ENCODE assay signal across 31 cellular contexts in genomic region chr1:20615946-20616345, GRCh38. TPM values are rescaled to one million over a fixed set of nuclear protein-coding genes. Genes with fewer than 3 reads are reported as not detected.
DNase-seq lines count a peak whose midpoint lies in the region; ATAC-seq, FAIRE-seq and TF ChIP-seq lines count a peak whose summit lies in the region.
"Had no signal": no experiment of that assay in that cellular context is flagged by ENCODE, and none has a peak within 500 bp of the region (broad histone marks: within the 10 kb centered on the region; RNA-seq: fewer than 3 reads in every experiment).

No MANE protein-coding gene starts in this region.

- intact Hi-C loops in endothelial cell of umbilical vein (cut with micrococcal nuclease) = no loop called here

- no peaks in the 10 kb centered on the region for H3K9me3 ChIP-seq in Karpas-422 (ENCODE audit: low read length)
- no peaks in the 10 kb centered on the region for H3K9me3 ChIP-seq in endothelial cell of umbilical vein (replicated peaks; ENCODE audit: control insufficient read depth, insufficient read depth, low read length)
- H3K9me3 ChIP-seq: body of pancreas, prostate gland, SK-N-SH, thyroid gland had no signal

- H3K27me3 ChIP-seq in Karpas-422 (ENCODE audit: low read length) (no peaks in the 10 kb centered on the region), endothelial cell of umbilical vein (ENCODE audit: control insufficient read depth in 2 of 2, insufficient read depth in 2 of 2, low read length in 2 of 2) (no peaks in the 10 kb centered on the region)
- H3K27me3 ChIP-seq: body of pancreas, thyroid gland had no signal

- H3K9me3 Mint-ChIP-seq in osteocyte (ENCODE audit: unreplicated experiment) = no peaks in the 10 kb centered on the region
- no peaks in the 10 kb centered on the region for H3K9me3 Mint-ChIP-seq in activated T-cell treated with anti-CD3 and anti-CD28 coated beads, Interleukin-2, amount 50 U/mL, for 72 hours
- H3K9me3 Mint-ChIP-seq: activated naive CD8-positive, alpha-beta T cell treated with anti-CD3 and anti-CD28 coated beads, Interleukin-2, amount 50 U/mL, for 24 hours; CD4-positive, alpha-beta memory T cell; stimulated activated naive CD8-positive, alpha-beta T cell treated with anti-CD3 and anti-CD28 coated beads, Interleukin-15, amount 100 ng/mL, for 72 hours had no signal

- no peak overlapping the region for H3K27ac ChIP-seq in Karpas-422 (ENCODE audit: low read length)
- no peak overlapping the region for H3K27ac ChIP-seq in endothelial cell of umbilical vein (ENCODE audit: insufficient read depth, low read depth, low read length)
- H3K27ac ChIP-seq: 22Rv1, body of pancreas, prostate gland, RWPE1 had no signal

- dilution Hi-C loops in endothelial cell of umbilical vein (cut with MboI; ENCODE audit: extremely low pct_ligation_motif_present, low sequenced_read_pairs) = no loop called here

- H3K4me3 ChIP-seq in Karpas-422 (ENCODE audit: low read length) = no peak overlapping the region
- H3K4me3 ChIP-seq in endothelial cell of umbilical vein (replicated peaks in 1 of 3; ENCODE audit: insufficient read depth in 1 of 3, low read depth in 1 of 3, low read length in 3 of 3) = no peak overlapping the region
- H3K4me3 ChIP-seq: body of pancreas, prostate gland, thyroid gland had no signal

- TF ChIP-seq CTCF in endothelial cell of umbilical vein (IDR thresholded peaks at IDR 0.05; ENCODE audit: extremely low read depth in 1 of 2, insufficient read depth in 1 of 2, low read depth in 1 of 2, low read length in 2 of 2) (no peak), osteocyte (IDR thresholded peaks at IDR 0.05) (no peak)

- H3K36me3 ChIP-seq in Karpas-422 (ENCODE audit: insufficient read depth, low read length) (no peaks in the 10 kb centered on the region), endothelial cell of umbilical vein (ENCODE audit: control insufficient read depth in 2 of 2, extremely low read depth in 1 of 2, insufficient read depth in 2 of 2, low read length in 2 of 2) (no peaks in the 10 kb centered on the region)
- H3K36me3 ChIP-seq: prostate gland, thyroid gland had no signal

- CTCF ChIA-PET in endothelial cell of umbilical vein (lab: Charles Lee) = no interaction called here

- TF ChIP-seq POLR2A in endothelial cell of umbilical vein (IDR thresholded peaks at IDR 0.05; ENCODE audit: low read depth, low read length) = no peak

- POLR2A ChIA-PET in endothelial cell of umbilical vein (lab: Charles Lee) = no interaction called here

- no peaks in the 10 kb centered on the region for H3K79me2 ChIP-seq in Karpas-422 (ENCODE audit: low read length)
- H3K79me2 ChIP-seq in endothelial cell of umbilical vein (ENCODE audit: control insufficient read depth, insufficient read depth, low read length) = no peaks in the 10 kb centered on the region

- peaks cover 31% of the 10 kb centered on the region for H3K4me1 Mint-ChIP-seq in osteocyte (ENCODE audit: unreplicated experiment)
- H3K4me1 Mint-ChIP-seq in activated T-cell treated with anti-CD3 and anti-CD28 coated beads, Interleukin-2, amount 50 U/mL, for 72 hours (ENCODE audit: low read depth) = no peaks in the 10 kb centered on the region
- H3K4me1 Mint-ChIP-seq: CD4-positive, alpha-beta memory T cell; stimulated activated naive CD8-positive, alpha-beta T cell treated with anti-CD3 and anti-CD28 coated beads, Interleukin-15, amount 100 ng/mL, for 72 hours had no signal

- ATAC-seq in GM18868 (IDR thresholded peaks at IDR 0.05; ENCODE audit: unreplicated experiment) (no peak), HG03354 (IDR thresholded peaks at IDR 0.05; ENCODE audit: poor library complexity, severe bottlenecking, unreplicated experiment) (no peak)
- no peak for ATAC-seq in activated T-cell treated with anti-CD3 and anti-CD28 coated beads, Interleukin-2, amount 50 U/mL, for 72 hours (replicated peaks in 1 of 2)
- ATAC-seq: activated CD4-positive, alpha-beta T cell treated with anti-CD3 and anti-CD28 coated beads for 36 hours; activated naive CD8-positive, alpha-beta T cell treated with anti-CD3 and anti-CD28 coated beads, Interleukin-2, amount 50 U/mL, for 24 hours; body of pancreas; stimulated activated naive CD8-positive, alpha-beta T cell treated with anti-CD3 and anti-CD28 coated beads, Interleukin-15, amount 100 ng/mL, for 72 hours; T-helper 17 cell had no signal

- peaks cover 9% of the 10 kb centered on the region for H3K4me1 ChIP-seq in Karpas-422 (ENCODE audit: low read length)
- H3K4me1 ChIP-seq in endothelial cell of umbilical vein (ENCODE audit: control insufficient read depth, extremely low read depth, insufficient read depth, low read length) = no peaks in the 10 kb centered on the region
- H3K4me1 ChIP-seq: body of pancreas had no signal

- DNase-seq in DMS 273 (lab: John Stamatoyannopoulos, UW; ENCODE audit: unreplicated experiment) (peak; percentile 47), DMS 273 treated with DMSO at 0.1 percent for 48 hours (lab: John Stamatoyannopoulos, UW) (no peak), Karpas-422 (no peak), endothelial cell of umbilical vein (ENCODE audit: low read depth, low spot score) (no peak), osteocyte (ENCODE audit: extremely low spot score, unreplicated experiment) (no peak)
- no peak for DNase-seq in activated T-cell treated with anti-CD3 and anti-CD28 coated beads, Interleukin-2, amount 50 U/mL, for 72 hours
- DNase-seq: activated CD4-positive, alpha-beta T cell treated with anti-CD3 and anti-CD28 coated beads for 36 hours; activated CD8-positive, alpha-beta memory T cell treated with anti-CD3 and anti-CD28 coated beads for 24 hours; activated gamma-delta T cell treated with Interleukin-2 at 50 U/mL for 16 hours; activated naive CD8-positive, alpha-beta T cell treated with anti-CD3 and anti-CD28 coated beads, Interleukin-2, amount 50 U/mL, for 24 hours; body of pancreas; CD4-positive, alpha-beta memory T cell; effector CD4-positive, alpha-beta T cell; head of caudate nucleus; kidney glomerular epithelial cell; NCI-H1436; NCI-H345; SK-N-SH; small intestine; stimulated activated CD4-positive, alpha-beta T cell treated with anti-CD3 and anti-CD28 coated beads, Interleukin-1b, Interleukin-23, amount 100 ng/mL, for 48 hours; stimulated activated CD8-positive, alpha-beta memory T cell treated with anti-CD3 and anti-CD28 coated beads, Interleukin-4, amount 100 ng/mL, for 48 hours; stimulated activated naive CD8-positive, alpha-beta T cell treated with anti-CD3 and anti-CD28 coated beads, Interleukin-15, amount 100 ng/mL, for 72 hours; T-helper 17 cell; thyroid gland had no signal

- H3K27me3 Mint-ChIP-seq in osteocyte (ENCODE audit: unreplicated experiment) = no peaks in the 10 kb centered on the region
- H3K27me3 Mint-ChIP-seq in activated T-cell treated with anti-CD3 and anti-CD28 coated beads, Interleukin-2, amount 50 U/mL, for 72 hours (ENCODE audit: low read depth) = peaks cover 7% of the 10 kb centered on the region

- no peaks in the 10 kb centered on the region for H4K20me1 ChIP-seq in Karpas-422 (ENCODE audit: insufficient read depth, low read depth, low read length)
- H4K20me1 ChIP-seq in endothelial cell of umbilical vein (replicated peaks; ENCODE audit: control insufficient read depth, extremely low read depth, insufficient read depth, low read length) = no peaks in the 10 kb centered on the region

- H3K4me2 ChIP-seq in Karpas-422 (ENCODE audit: low read depth, low read length, poor library complexity, severe bottlenecking) (peak overlapping the region; percentile 31), endothelial cell of umbilical vein (ENCODE audit: insufficient read depth, low read length) (no peak overlapping the region)
- H3K4me2 ChIP-seq: SK-N-SH had no signal

- no peak overlapping the region for H3K4me3 Mint-ChIP-seq in osteocyte (ENCODE audit: unreplicated experiment)
- H3K4me3 Mint-ChIP-seq in activated T-cell treated with anti-CD3 and anti-CD28 coated beads, Interleukin-2, amount 50 U/mL, for 72 hours = no peak overlapping the region
- H3K4me3 Mint-ChIP-seq: activated CD4-positive, alpha-beta T cell treated with anti-CD3 and anti-CD28 coated beads for 36 hours; activated naive CD8-positive, alpha-beta T cell treated with anti-CD3 and anti-CD28 coated beads, Interleukin-2, amount 50 U/mL, for 24 hours; CD4-positive, alpha-beta memory T cell; stimulated activated naive CD8-positive, alpha-beta T cell treated with anti-CD3 and anti-CD28 coated beads, Interleukin-15, amount 100 ng/mL, for 72 hours; T-helper 17 cell had no signal

- no peaks in the 10 kb centered on the region for H3K36me3 Mint-ChIP-seq in osteocyte (ENCODE audit: unreplicated experiment)
- no peaks in the 10 kb centered on the region for H3K36me3 Mint-ChIP-seq in activated T-cell treated with anti-CD3 and anti-CD28 coated beads, Interleukin-2, amount 50 U/mL, for 72 hours (ENCODE audit: insufficient read depth in 2 of 2)
- H3K36me3 Mint-ChIP-seq: CD4-positive, alpha-beta memory T cell had no signal

- FAIRE-seq in endothelial cell of umbilical vein (lab: Jason Lieb, UNC) = no peak
- FAIRE-seq: H54, small intestine had no signal

- no peak overlapping the region; the same call in 1 of the 2 replicates for H2AFZ ChIP-seq in Karpas-422 (ENCODE audit: low read length)
- peak overlapping the region; percentile 6 for H2AFZ ChIP-seq in endothelial cell of umbilical vein (ENCODE audit: low read depth, low read length)

- H3K27ac Mint-ChIP-seq in osteocyte (ENCODE audit: unreplicated experiment) = peak overlapping the region; percentile 18
- H3K27ac Mint-ChIP-seq in activated T-cell treated with anti-CD3 and anti-CD28 coated beads, Interleukin-2, amount 50 U/mL, for 72 hours = no peak overlapping the region
- H3K27ac Mint-ChIP-seq: activated CD4-positive, alpha-beta T cell treated with anti-CD3 and anti-CD28 coated beads for 36 hours; activated naive CD8-positive, alpha-beta T cell treated with anti-CD3 and anti-CD28 coated beads, Interleukin-2, amount 50 U/mL, for 24 hours; CD4-positive, alpha-beta memory T cell; stimulated activated naive CD8-positive, alpha-beta T cell treated with anti-CD3 and anti-CD28 coated beads, Interleukin-15, amount 100 ng/mL, for 72 hours; T-helper 17 cell had no signal

- no TSS peak for BruUV-seq in endothelial cell of umbilical vein (replicated peaks; lab: Mats Ljungman, UMichigan)

- no peaks in the 10 kb centered on the region for H3K9me2 ChIP-seq in Karpas-422 (replicated peaks; ENCODE audit: insufficient read depth, low read length)
- H3K9me2 ChIP-seq: SK-N-SH had no signal

- no peaks in the 10 kb centered on the region for H3K9me1 ChIP-seq in endothelial cell of umbilical vein (replicated peaks; ENCODE audit: control insufficient read depth, extremely low read depth, insufficient read depth, low read length)

- H3K9ac ChIP-seq in Karpas-422 (ENCODE audit: low read length) (no peak overlapping the region), endothelial cell of umbilical vein (replicated peaks; ENCODE audit: extremely low read depth, insufficient read depth, low read length) (no peak overlapping the region)
- H3K9ac ChIP-seq: SK-N-SH had no signal

RNA-seq across cellular contexts. Expression of gene PINK1, which starts 17.3 kb away (rescaled TPM):
- 4.0 and 8.5 TPM in 2 replicates for total RNA-seq in Karpas-422 (2014; rRNA removed; shearing (Covaris generic); ENCODE audit: low replicate concordance)
- total RNA-seq in endothelial cell of umbilical vein = 25.6 and 27.3 TPM in 2 replicates
- 27.2 and 27.9 TPM in 2 replicates for polyA plus RNA-seq in endothelial cell of umbilical vein
- polyA plus RNA-seq in endothelial cell of umbilical vein (2011; cell fraction: cytosol; rRNA removed) = 30.6 and 32.3 TPM in 2 replicates
- 14.5 and 17.2 TPM in 2 replicates for polyA plus RNA-seq in endothelial cell of umbilical vein (2011; cell fraction: nucleus; rRNA removed)
- polyA plus RNA-seq in endothelial cell of umbilical vein (2012) = 17.7 and 24.2 TPM in 2 replicates
- 18.2 and 21.8 TPM in 2 replicates for polyA minus RNA-seq in endothelial cell of umbilical vein
- 24.2 TPM for polyA minus RNA-seq in endothelial cell of umbilical vein (2011; cell fraction: cytosol; rRNA and poly(A)+ RNA removed)
- 4.7 and 6.3 TPM in 2 replicates for polyA minus RNA-seq in endothelial cell of umbilical vein (2011; cell fraction: nucleus; rRNA and poly(A)+ RNA removed)
- 54.8 and 55.2 TPM in 2 replicates for total RNA-seq in osteocyte
- 1 to 10 TPM; 8.3 to 9.0 TPM for total RNA-seq in activated T-cell treated with anti-CD3 and anti-CD28 coated beads, Interleukin-2, amount 50 U/mL, for 72 hours

RNA-seq across cellular contexts. Expression of gene CDA, which starts 27.0 kb away (rescaled TPM):
- not detected in 2 replicates for total RNA-seq in Karpas-422 (2014; rRNA removed; shearing (Covaris generic); ENCODE audit: low replicate concordance)
- total RNA-seq in endothelial cell of umbilical vein (0.35 TPM in 1 of 2 replicates, not detected in the other), osteocyte (not detected in 2 replicates)
- polyA plus RNA-seq in endothelial cell of umbilical vein = 1.2 and 1.9 TPM in 2 replicates
- polyA plus RNA-seq in endothelial cell of umbilical vein (2011; cell fraction: cytosol; rRNA removed) = 1.5 and 1.6 TPM in 2 replicates
- polyA plus RNA-seq in endothelial cell of umbilical vein (2011; cell fraction: nucleus; rRNA removed) = 0.22 TPM in 1 of 2 replicates, not detected in the other
- 0.19 TPM in 1 of 2 replicates, not detected in the other for polyA plus RNA-seq in endothelial cell of umbilical vein (2012)
- 0.21 TPM in 1 of 2 replicates, not detected in the other for polyA minus RNA-seq in endothelial cell of umbilical vein
- 45.4 TPM for polyA minus RNA-seq in endothelial cell of umbilical vein (2011; cell fraction: cytosol; rRNA and poly(A)+ RNA removed)
- polyA minus RNA-seq in endothelial cell of umbilical vein (2011; cell fraction: nucleus; rRNA and poly(A)+ RNA removed) = 0.63 TPM in 2 replicates
- not detected for total RNA-seq in activated T-cell treated with anti-CD3 and anti-CD28 coated beads, Interleukin-2, amount 50 U/mL, for 72 hours
- total RNA-seq: activated CD4-positive, alpha-beta T cell treated with anti-CD3 and anti-CD28 coated beads for 36 hours; body of pancreas; CD4-positive, alpha-beta memory T cell had no signal
- polyA plus RNA-seq: CD4-positive, alpha-beta memory T cell; neural cell had no signal

RNA-seq across cellular contexts. Expression of gene DDOST, which starts 45.2 kb away (rescaled TPM):
- 141 and 161 TPM in 2 replicates for total RNA-seq in Karpas-422 (2014; rRNA removed; shearing (Covaris generic); ENCODE audit: low replicate concordance)
- total RNA-seq in endothelial cell of umbilical vein = 293 and 319 TPM in 2 replicates
- polyA plus RNA-seq in endothelial cell of umbilical vein = 487 and 533 TPM in 2 replicates
- 474 and 499 TPM in 2 replicates for polyA plus RNA-seq in endothelial cell of umbilical vein (2011; cell fraction: cytosol; rRNA removed)
- polyA plus RNA-seq in endothelial cell of umbilical vein (2011; cell fraction: nucleus; rRNA removed) = 158 and 164 TPM in 2 replicates
- polyA plus RNA-seq in endothelial cell of umbilical vein (2012) = 254 and 276 TPM in 2 replicates
- polyA minus RNA-seq in endothelial cell of umbilical vein = 459 and 568 TPM in 2 replicates
- polyA minus RNA-seq in endothelial cell of umbilical vein (2011; cell fraction: cytosol; rRNA and poly(A)+ RNA removed) = 32.2 TPM
- polyA minus RNA-seq in endothelial cell of umbilical vein (2011; cell fraction: nucleus; rRNA and poly(A)+ RNA removed) = 77.9 and 79.3 TPM in 2 replicates
- 266 and 267 TPM in 2 replicates for total RNA-seq in osteocyte
- total RNA-seq in activated T-cell treated with anti-CD3 and anti-CD28 coated beads, Interleukin-2, amount 50 U/mL, for 72 hours = 100 to 1,000 TPM; 159 to 175 TPM
